Comparison of ENCODE assay signal across 8 cellular contexts in the genomic region with DNA sequence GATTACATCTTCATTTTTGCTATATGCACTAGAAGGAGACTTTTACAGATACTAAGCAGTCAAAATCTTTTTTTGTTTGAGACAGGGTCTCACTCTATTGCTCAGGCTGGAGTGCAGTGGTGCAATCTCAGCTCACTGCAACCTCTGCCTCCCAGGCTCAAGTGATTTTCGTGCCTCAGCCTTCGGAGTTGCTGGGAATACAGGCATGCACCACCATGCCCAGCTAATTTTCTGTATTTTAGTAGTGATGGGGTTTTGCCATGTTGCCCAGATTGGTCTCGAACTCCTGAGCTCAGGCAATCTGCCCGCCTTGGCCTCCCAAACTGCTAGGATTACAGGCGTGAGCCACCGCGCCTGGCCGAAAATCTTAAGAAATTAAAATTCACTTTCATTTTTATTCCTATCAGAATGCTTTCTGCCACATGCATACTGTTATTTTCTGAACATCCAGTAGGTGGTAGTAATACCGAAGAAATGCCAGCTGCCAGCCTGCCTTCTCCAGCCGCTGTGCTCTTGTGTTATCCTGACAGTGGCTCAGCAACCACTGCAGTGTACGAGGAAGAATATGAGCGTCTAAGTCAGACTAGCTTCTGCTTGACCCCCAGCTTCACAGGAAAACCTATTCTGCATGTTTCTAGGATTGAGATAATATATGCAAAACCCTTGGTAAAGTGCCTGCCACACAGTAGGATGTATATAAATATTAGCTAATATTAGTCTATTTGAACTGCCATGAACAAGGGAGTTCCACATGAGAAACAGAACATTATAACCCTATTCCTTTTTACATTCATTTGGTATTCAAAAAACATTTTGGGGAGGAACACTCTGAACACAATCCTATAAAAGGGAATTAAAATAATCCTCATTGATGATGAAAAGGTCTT. TPM values are rescaled to one million over a fixed set of nuclear protein-coding genes. Genes with fewer than 3 reads are reported as not detected.
DNase-seq lines count a peak whose midpoint lies in the region; ATAC-seq and TF ChIP-seq lines count a peak whose summit lies in the region.

No MANE protein-coding gene starts in this region.

- H3K27me3 ChIP-seq in HCT116 (ENCODE audit: insufficient read depth, low read length) (no peaks in the 10 kb centered on the region), right atrium auricular region (no peaks in the 10 kb centered on the region)

- ATAC-seq in HCT116: peak; percentile 92
- peak; percentile 98 for ATAC-seq in SK-N-SH treated with all-trans-retinoic acid at 6 μM for 48 hours
- no peak for ATAC-seq in HG02623 (IDR thresholded peaks at IDR 0.05; ENCODE audit: unreplicated experiment)

- POLR2A ChIA-PET in HCT116 (lab: Charles Lee): no interaction called here

- RAD21 ChIA-PET in HCT116 (lab: Charles Lee; ENCODE audit: low non-redundant PET in 1 of 2, low total read pairs in 2 of 2, uncharacterized antibody in 2 of 2, unreplicated experiment in 2 of 2): no interaction called here

- no peaks in the 10 kb centered on the region for H4K20me1 ChIP-seq in HCT116 (ENCODE audit: insufficient read depth)

- H3K4me1 ChIP-seq in HCT116 (ENCODE audit: control insufficient read depth in 1 of 2, insufficient read depth in 2 of 2, low read length in 2 of 2): no peaks in the 10 kb centered on the region
- peaks cover 0 to 18% of the 10 kb centered on the region in 2 donors for H3K4me1 ChIP-seq in right atrium auricular region

- H3K9me3 ChIP-seq in HCT116 (ENCODE audit: control insufficient read depth in 1 of 2, insufficient read depth in 1 of 2, low read depth in 1 of 2, low read length in 2 of 2): no peaks in the 10 kb centered on the region
- no peaks in the 10 kb centered on the region for H3K9me3 ChIP-seq in right atrium auricular region

- no peak overlapping the region for H2AFZ ChIP-seq in HCT116 (ENCODE audit: low read depth, low read length, poor library complexity, severe bottlenecking)

- H3K36me3 ChIP-seq in HCT116 (ENCODE audit: control insufficient read depth in 1 of 2, insufficient read depth in 2 of 2, low read length in 2 of 2): no peaks in the 10 kb centered on the region
- no peaks in the 10 kb centered on the region for H3K36me3 ChIP-seq in right atrium auricular region

- H3K4me2 ChIP-seq in HCT116 (ENCODE audit: low read length): no peak overlapping the region

- intact Hi-C loops in HCT116 (cut with micrococcal nuclease): loop anchor here (5.0 kb wide), 2 partner anchors 36 to 186 kb away; no protein-coding TSS in a partner anchor

- H3K27ac ChIP-seq in HCT116 (ENCODE audit: low read depth, low read length): no peak overlapping the region
- H3K27ac ChIP-seq in right atrium auricular region: peak overlapping the region in 1 of 2 donors; percentile 1

- no TSS peak for BruUV-seq in HCT116 (replicated peaks; lab: Mats Ljungman, UMichigan)

- DNase-seq in GM04504 (ENCODE audit: low read depth) (peak; percentile 16), HCT116 (ENCODE audit: low read depth, low spot score) (peak; percentile 3), NCI-H1048 (lab: John Stamatoyannopoulos, UW) (peak; percentile 28), amniotic epithelial cell (ENCODE audit: low read depth) (peak; percentile 72), right atrium auricular region (ENCODE audit: low spot score) (peak; percentile 75), renal cortical epithelial cell (ENCODE audit: low read depth) (peak; percentile 57)

- H3K79me2 ChIP-seq in HCT116 (ENCODE audit: insufficient read depth, low read length): no peaks in the 10 kb centered on the region

- no peak overlapping the region for H3K9ac ChIP-seq in HCT116 (ENCODE audit: low read length)

- TF ChIP-seq CTCF in HCT116 (IDR thresholded peaks at IDR 0.05 in 2 of 3, conservative IDR thresholded peaks at IDR 0.05 in 1 of 3; ENCODE audit: borderline replicate concordance in 1 of 3, insufficient read depth in 1 of 3, low read depth in 2 of 3, low read length in 2 of 3) (peak; percentile 34 to 61 (median 38); a peak in 5 of 6 replicates), right atrium auricular region (IDR thresholded peaks at IDR 0.05) (peak; percentile 54 to 88)

- CTCF ChIA-PET in HCT116 (lab: Charles Lee): interaction anchor here (0.8 to 5.6 kb wide), 6 partner anchors 10 to 619 kb away, joined by 3 to 40 read pairs (median 4); no protein-coding TSS in a partner anchor

- H3K9me2 ChIP-seq in HCT116 (ENCODE audit: insufficient read depth): no peaks in the 10 kb centered on the region

- TF ChIP-seq RAD21 in HCT116 (IDR thresholded peaks at IDR 0.05; ENCODE audit: low read depth): peak; percentile 66

- H3K4me3 ChIP-seq in HCT116 (replicated peaks in 1 of 2; ENCODE audit: low read depth in 1 of 2, low read length in 2 of 2): no peak overlapping the region
- no peak overlapping the region for H3K4me3 ChIP-seq in right atrium auricular region

- no peak for TF ChIP-seq POLR2A in HCT116 (IDR thresholded peaks at IDR 0.05; ENCODE audit: borderline replicate concordance, extremely low read depth, insufficient read depth, insufficient read length)

TF ChIP-seq in HCT116, 20 proteins besides CTCF, POLR2A, EP300 and RAD21 (continues in another document):
- TF ChIP-seq TCF7L2 (IDR thresholded peaks at IDR 0.05; ENCODE audit: borderline replicate concordance, extremely low read depth, insufficient read depth, insufficient read length) (no peak), SRF (IDR thresholded peaks at IDR 0.05; ENCODE audit: low read depth) (no peak), EZH2 (IDR thresholded peaks at IDR 0.05) (no peak), ZNF274 (IDR thresholded peaks at IDR 0.05; ENCODE audit: low read depth, low read length) (no peak), ATF3 (IDR thresholded peaks at IDR 0.05) (no peak), ZFX (IDR thresholded peaks at IDR 0.05) (no peak), EZH2phosphoT487 (IDR thresholded peaks at IDR 0.05; ENCODE audit: borderline replicate concordance) (no peak), SIN3A (IDR thresholded peaks at IDR 0.05; ENCODE audit: low read depth) (no peak), SP1 (IDR thresholded peaks at IDR 0.05; ENCODE audit: low read depth) (no peak)
- TF ChIP-seq, protein P1, sequence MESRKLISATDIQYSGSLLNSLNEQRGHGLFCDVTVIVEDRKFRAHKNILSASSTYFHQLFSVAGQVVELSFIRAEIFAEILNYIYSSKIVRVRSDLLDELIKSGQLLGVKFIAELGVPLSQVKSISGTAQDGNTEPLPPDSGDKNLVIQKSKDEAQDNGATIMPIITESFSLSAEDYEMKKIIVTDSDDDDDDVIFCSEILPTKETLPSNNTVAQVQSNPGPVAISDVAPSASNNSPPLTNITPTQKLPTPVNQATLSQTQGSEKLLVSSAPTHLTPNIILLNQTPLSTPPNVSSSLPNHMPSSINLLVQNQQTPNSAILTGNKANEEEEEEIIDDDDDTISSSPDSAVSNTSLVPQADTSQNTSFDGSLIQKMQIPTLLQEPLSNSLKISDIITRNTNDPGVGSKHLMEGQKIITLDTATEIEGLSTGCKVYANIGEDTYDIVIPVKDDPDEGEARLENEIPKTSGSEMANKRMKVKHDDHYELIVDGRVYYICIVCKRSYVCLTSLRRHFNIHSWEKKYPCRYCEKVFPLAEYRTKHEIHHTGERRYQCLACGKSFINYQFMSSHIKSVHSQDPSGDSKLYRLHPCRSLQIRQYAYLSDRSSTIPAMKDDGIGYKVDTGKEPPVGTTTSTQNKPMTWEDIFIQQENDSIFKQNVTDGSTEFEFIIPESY (IDR thresholded peaks at IDR 0.05; ENCODE audit: extremely low read depth, insufficient replicate concordance, low read length): no peak

TF ChIP-seq in SK-N-SH treated with all-trans-retinoic acid at 6 μM for 48 hours, 23 proteins besides CTCF, POLR2A, EP300 and RAD21 (continues in another document):
- TF ChIP-seq, protein P2, sequence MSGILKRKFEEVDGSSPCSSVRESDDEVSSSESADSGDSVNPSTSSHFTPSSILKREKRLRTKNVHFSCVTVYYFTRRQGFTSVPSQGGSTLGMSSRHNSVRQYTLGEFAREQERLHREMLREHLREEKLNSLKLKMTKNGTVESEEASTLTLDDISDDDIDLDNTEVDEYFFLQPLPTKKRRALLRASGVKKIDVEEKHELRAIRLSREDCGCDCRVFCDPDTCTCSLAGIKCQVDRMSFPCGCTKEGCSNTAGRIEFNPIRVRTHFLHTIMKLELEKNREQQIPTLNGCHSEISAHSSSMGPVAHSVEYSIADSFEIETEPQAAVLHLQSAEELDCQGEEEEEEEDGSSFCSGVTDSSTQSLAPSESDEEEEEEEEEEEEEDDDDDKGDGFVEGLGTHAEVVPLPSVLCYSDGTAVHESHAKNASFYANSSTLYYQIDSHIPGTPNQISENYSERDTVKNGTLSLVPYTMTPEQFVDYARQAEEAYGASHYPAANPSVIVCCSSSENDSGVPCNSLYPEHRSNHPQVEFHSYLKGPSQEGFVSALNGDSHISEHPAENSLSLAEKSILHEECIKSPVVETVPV (CRISPR knock-in tag; IDR thresholded peaks at IDR 0.05): no peak
- TF ChIP-seq ZFP3 (CRISPR knock-in tag; IDR thresholded peaks at IDR 0.05) (no peak), OSR1 (CRISPR knock-in tag; IDR thresholded peaks at IDR 0.05) (no peak), ZNF8 (CRISPR knock-in tag; IDR thresholded peaks at IDR 0.05) (no peak)
- TF ChIP-seq, protein P3, sequence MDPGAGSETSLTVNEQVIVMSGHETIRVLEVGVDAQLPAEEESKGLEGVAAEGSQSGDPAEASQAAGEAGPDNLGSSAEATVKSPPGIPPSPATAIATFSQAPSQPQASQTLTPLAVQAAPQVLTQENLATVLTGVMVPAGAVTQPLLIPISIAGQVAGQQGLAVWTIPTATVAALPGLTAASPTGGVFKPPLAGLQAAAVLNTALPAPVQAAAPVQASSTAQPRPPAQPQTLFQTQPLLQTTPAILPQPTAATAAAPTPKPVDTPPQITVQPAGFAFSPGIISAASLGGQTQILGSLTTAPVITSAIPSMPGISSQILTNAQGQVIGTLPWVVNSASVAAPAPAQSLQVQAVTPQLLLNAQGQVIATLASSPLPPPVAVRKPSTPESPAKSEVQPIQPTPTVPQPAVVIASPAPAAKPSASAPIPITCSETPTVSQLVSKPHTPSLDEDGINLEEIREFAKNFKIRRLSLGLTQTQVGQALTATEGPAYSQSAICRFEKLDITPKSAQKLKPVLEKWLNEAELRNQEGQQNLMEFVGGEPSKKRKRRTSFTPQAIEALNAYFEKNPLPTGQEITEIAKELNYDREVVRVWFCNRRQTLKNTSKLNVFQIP (CRISPR knock-in tag; IDR thresholded peaks at IDR 0.05; ENCODE audit: borderline replicate concordance, low read depth): no peak

RNA-seq across cellular contexts. Expression of gene RPAP3, which starts 54.2 kb away (rescaled TPM):
- total RNA-seq in HCT116 (2021; ENCODE audit: unreplicated experiment) (48.3 TPM), right atrium auricular region (10 to 100 TPM; 12.2 to 14.3 TPM), renal cortical epithelial cell (19.8 and 30.1 TPM in 2 replicates)
- 8.1 and 12.7 TPM in 2 replicates for polyA plus RNA-seq in HCT116 (2012)

Comparison
In these comparisons a context has a peak if more than half of its experiments do, and no peak if none do; other contexts are left out.
1. DNase-seq: peak in every context shown above with its lines; median percentile 75 in right atrium auricular region; 72 in amniotic epithelial cell; 57 in renal cortical epithelial cell; 28 in NCI-H1048; 16 in GM04504; 3 in HCT116.